In genomic region chr7:139913555-139914135, GRCh38 we compare ENCODE assay signal across 2 cellular contexts.
TF ChIP-seq lines count a peak whose summit lies in the region.

No MANE protein-coding gene starts in this region.

TF ChIP-seq in A549, 52 proteins besides CTCF, POLR2A, EP300 and RAD21:
- TF ChIP-seq HMGXB4 (CRISPR knock-in tag; IDR thresholded peaks at IDR 0.05; ENCODE audit: borderline replicate concordance) (no peak), HES2 (IDR thresholded peaks at IDR 0.05) (no peak), GATA3 (IDR thresholded peaks at IDR 0.05; ENCODE audit: borderline replicate concordance) (no peak), SMC3 (IDR thresholded peaks at IDR 0.05) (no peak), JUN (IDR thresholded peaks at IDR 0.05) (no peak), MAFK (IDR thresholded peaks at IDR 0.05; ENCODE audit: partially characterized antibody) (no peak), HOXB5 (CRISPR knock-in tag; IDR thresholded peaks at IDR 0.05) (no peak), E2F6 (IDR thresholded peaks at IDR 0.05; ENCODE audit: borderline replicate concordance, low read depth) (no peak), EHMT2 (IDR thresholded peaks at IDR 0.05; ENCODE audit: low read depth) (no peak), ZNF302 (CRISPR knock-in tag; IDR thresholded peaks at IDR 0.05) (no peak)

TF ChIP-seq in H1, 55 proteins besides CTCF, POLR2A, EP300 and RAD21 (continued from another document):
- TF ChIP-seq MAX (IDR thresholded peaks at IDR 0.05): no peak
- no peak for TF ChIP-seq ZNF274 (IDR thresholded peaks at IDR 0.05; ENCODE audit: borderline replicate concordance, extremely low read depth, low read length)
- no peak for TF ChIP-seq POLR2AphosphoS5 (IDR thresholded peaks at IDR 0.05; ENCODE audit: low read depth, low read length)
- no peak for TF ChIP-seq RBBP5 (IDR thresholded peaks at IDR 0.05; ENCODE audit: borderline replicate concordance, low read depth, low read length)
- no peak for TF ChIP-seq EZH2 (IDR thresholded peaks at IDR 0.05; ENCODE audit: low read depth, low read length, severe bottlenecking)
- TF ChIP-seq SP1 (IDR thresholded peaks at IDR 0.05; ENCODE audit: low read depth, low read length): no peak
- no peak for TF ChIP-seq CHD1 (IDR thresholded peaks at IDR 0.05; ENCODE audit: low read depth, low read length)
- TF ChIP-seq JUN (IDR thresholded peaks at IDR 0.05; ENCODE audit: low read depth, low read length): no peak
- TF ChIP-seq TAF1 (IDR thresholded peaks at IDR 0.05; ENCODE audit: low read depth, low read length): no peak
